In genomic region chr19:22882797-22883196, GRCh38 we compare ENCODE assay signal across 9 cellular contexts. TPM values are rescaled to one million over a fixed set of nuclear protein-coding genes. Genes with fewer than 3 reads are reported as not detected.
A peak's percentile ranks its signal among the peaks of the same experiment; 100 is the strongest.
DNase-seq lines count a peak whose midpoint lies in the region; ATAC-seq and TF ChIP-seq lines count a peak whose summit lies in the region.
"Had no signal": no experiment of that assay in that cellular context is flagged by ENCODE, and none has a peak within 500 bp of the region (broad histone marks: within the 10 kb centered on the region; RNA-seq: fewer than 3 reads in every experiment).

No MANE protein-coding gene starts in this region.

- H2AFZ ChIP-seq in OCI-LY7 (ENCODE audit: low read length): no peak overlapping the region

- no peak for TF ChIP-seq EP300 in tibial nerve (IDR thresholded peaks at IDR 0.05)

- DNase-seq in NOMO-1 treated with DMSO at 0.1 percent for 48 hours (lab: John Stamatoyannopoulos, UW; ENCODE audit: unreplicated experiment) (peak; percentile 1), NOMO-1 treated with dmso at 0.1 percent for 144 hours (lab: John Stamatoyannopoulos, UW; ENCODE audit: unreplicated experiment) (no peak), OCI-LY7 (ENCODE audit: low spot score) (peak; percentile 68), fibroblast of the aortic adventitia (ENCODE audit: low read depth) (peak; percentile 18), tibial nerve (ENCODE audit: low spot score in 2 of 2) (peak in 1 of 2 donors; percentile 9), DMS153 treated with DMSO at 0.1 percent for 48 hours (lab: John Stamatoyannopoulos, UW; ENCODE audit: unreplicated experiment) (no peak)
- DNase-seq in stimulated activated effector memory CD8-positive, alpha-beta T cell treated with anti-CD3 and anti-CD28 coated beads, Interleukin-12 subunit alpha, Interleukin-12 subunit beta, amount 100 ng/mL, for 72 hours (ENCODE audit: low spot score in 2 of 2): no peak

- H3K27me3 ChIP-seq in tibial nerve: no peaks in the 10 kb centered on the region

- no peaks in the 10 kb centered on the region for H3K4me1 Mint-ChIP-seq in stimulated activated effector memory CD8-positive, alpha-beta T cell treated with anti-CD3 and anti-CD28 coated beads, Interleukin-12 subunit alpha, Interleukin-12 subunit beta, amount 100 ng/mL, for 72 hours

- no peak overlapping the region for H3K4me2 ChIP-seq in OCI-LY7 (ENCODE audit: low read length)

- no peak overlapping the region for H3K27ac Mint-ChIP-seq in stimulated activated effector memory CD8-positive, alpha-beta T cell treated with anti-CD3 and anti-CD28 coated beads, Interleukin-12 subunit alpha, Interleukin-12 subunit beta, amount 100 ng/mL, for 72 hours

- intact Hi-C loops in OCI-LY7 (cut with micrococcal nuclease; ENCODE audit: unreplicated experiment): no loop called here

- no peaks in the 10 kb centered on the region for H3K9me2 ChIP-seq in OCI-LY7 (ENCODE audit: insufficient read depth, low read length)

- CTCF ChIA-PET in OCI-LY7 (lab: Charles Lee; ENCODE audit: unreplicated experiment): no interaction called here

- BruUV-seq in OCI-LY7 (replicated peaks; lab: Mats Ljungman, UMichigan): no TSS peak

- TF ChIP-seq POLR2A in tibial nerve (IDR thresholded peaks at IDR 0.05): no peak

- H3K79me2 ChIP-seq in OCI-LY7 (ENCODE audit: insufficient read depth, low read depth, low read length): no peaks in the 10 kb centered on the region

- 1 to 9% methylated on average over 3 of the region's 3 CpGs for WGBS in tibial nerve, 2 donors

- H3K36me3 Mint-ChIP-seq in stimulated activated effector memory CD8-positive, alpha-beta T cell treated with anti-CD3 and anti-CD28 coated beads, Interleukin-12 subunit alpha, Interleukin-12 subunit beta, amount 100 ng/mL, for 72 hours: no peaks in the 10 kb centered on the region

- H3K36me3 ChIP-seq in OCI-LY7 (ENCODE audit: insufficient read depth, low read length) (no peaks in the 10 kb centered on the region), tibial nerve (no peaks in the 10 kb centered on the region)

- POLR2A ChIA-PET in OCI-LY7 (lab: Charles Lee): no interaction called here

- H3K4me3 Mint-ChIP-seq in stimulated activated effector memory CD8-positive, alpha-beta T cell treated with anti-CD3 and anti-CD28 coated beads, Interleukin-12 subunit alpha, Interleukin-12 subunit beta, amount 100 ng/mL, for 72 hours: no peak overlapping the region

- H3K9me3 Mint-ChIP-seq in stimulated activated effector memory CD8-positive, alpha-beta T cell treated with anti-CD3 and anti-CD28 coated beads, Interleukin-12 subunit alpha, Interleukin-12 subunit beta, amount 100 ng/mL, for 72 hours: peaks cover 8% of the 10 kb centered on the region

- no peak for ATAC-seq in HG03432 (IDR thresholded peaks at IDR 0.05; ENCODE audit: unreplicated experiment)
- no peak for ATAC-seq in stimulated activated effector memory CD8-positive, alpha-beta T cell treated with anti-CD3 and anti-CD28 coated beads, Interleukin-12 subunit alpha, Interleukin-12 subunit beta, amount 100 ng/mL, for 72 hours

- H3K27ac ChIP-seq in OCI-LY7 (ENCODE audit: low read depth, low read length, poor library complexity, severe bottlenecking): no peak overlapping the region
- no peak overlapping the region for H3K27ac ChIP-seq in tibial nerve

- no peaks in the 10 kb centered on the region for H4K20me1 ChIP-seq in OCI-LY7 (ENCODE audit: insufficient read depth, low read length)

- H3K4me1 ChIP-seq in OCI-LY7 (ENCODE audit: insufficient read depth, low read length, poor library complexity, severe bottlenecking) (no peaks in the 10 kb centered on the region), tibial nerve (no peaks in the 10 kb centered on the region)
- H3K4me1 ChIP-seq: Caco-2 had no signal

- no peak overlapping the region for H3K4me3 ChIP-seq in OCI-LY7 (ENCODE audit: low read depth, low read length, poor library complexity, severe bottlenecking)
- H3K4me3 ChIP-seq in fibroblast of the aortic adventitia (ENCODE audit: low read depth, low read length): no peak overlapping the region
- H3K4me3 ChIP-seq in tibial nerve: no peak overlapping the region

- H3K9me3 ChIP-seq in OCI-LY7 (ENCODE audit: low read length) (no peaks in the 10 kb centered on the region), tibial nerve (no peaks in the 10 kb centered on the region)

- peak; percentile 81 for TF ChIP-seq CTCF in OCI-LY7 (conservative IDR thresholded peaks at IDR 0.05; ENCODE audit: low read length)
- no peak for TF ChIP-seq CTCF in fibroblast of the aortic adventitia (IDR thresholded peaks at IDR 0.05; ENCODE audit: insufficient read depth, low read length)
- TF ChIP-seq CTCF in tibial nerve (IDR thresholded peaks at IDR 0.05): peak in 4 of 5 experiments; percentile 17 to 56 (median 22)

RNA-seq across cellular contexts. Expression of gene ZNF723, which starts 50.7 kb away (rescaled TPM):
- total RNA-seq in OCI-LY7 (2014; rRNA removed; shearing (Covaris generic)): not detected in 2 replicates
- total RNA-seq in OCI-LY7 (2022): not detected in 2 replicates
- total RNA-seq in fibroblast of the aortic adventitia (ENCODE audit: low replicate concordance): not detected in 2 replicates
- not detected for total RNA-seq in tibial nerve
- total RNA-seq: Caco-2 had no signal

Comparison
In these comparisons a context has a peak if more than half of its experiments do, and no peak if none do; other contexts are left out.
1. DNase-seq: peak in NOMO-1 treated with DMSO at 0.1 percent for 48 hours (single experiment), OCI-LY7 (single experiment) and fibroblast of the aortic adventitia (single experiment); none in NOMO-1 treated with dmso at 0.1 percent for 144 hours (single experiment), DMS153 treated with DMSO at 0.1 percent for 48 hours (single experiment) and stimulated activated effector memory CD8-positive, alpha-beta T cell treated with anti-CD3 and anti-CD28 coated beads, Interleukin-12 subunit alpha, Interleukin-12 subunit beta, amount 100 ng/mL, for 72 hours (0 of 2).